26 cellular contexts compared by ENCODE assay signal in genomic region chr1:111894497-111894896, GRCh38.
"Had no signal": no experiment of that assay in that cellular context is flagged by ENCODE, and none has a peak within 500 bp of the region (broad histone marks: within the 10 kb centered on the region; RNA-seq: fewer than 3 reads in every experiment).

No MANE protein-coding gene starts in this region.

- H3K9me3 ChIP-seq: ascending aorta, breast epithelium had no signal

- DNase-seq: activated CD4-positive, alpha-beta memory T cell treated with anti-CD3 and anti-CD28 coated beads for 36 hours; activated CD4-positive, alpha-beta T cell treated with anti-CD3 and anti-CD28 coated beads for 36 hours; activated CD4-positive, alpha-beta T cell treated with anti-CD3 and anti-CD28 coated beads, Interleukin-2, amount 10 ng/mL, durations not matched to agents 24 days and 14 days; activated CD4-positive, CD25-positive, alpha-beta regulatory T cell; activated CD4-positive, CD25-positive, alpha-beta regulatory T cell treated with anti-CD3 and anti-CD28 coated beads, Interleukin-2, amount 50 U/mL, for 72 hours; activated CD8-positive, alpha-beta memory T cell treated with anti-CD3 and anti-CD28 coated beads, Interleukin-2, amount 10 ng/mL, durations not matched to agents 7 days and 5 days; activated CD8-positive, alpha-beta memory T cell treated with anti-CD3 and anti-CD28 coated beads, Interleukin-2, amount 50 U/mL, for 4 hours; activated CD8-positive, alpha-beta T cell treated with anti-CD3 and anti-CD28 coated beads, Interleukin-2, amount 10 ng/mL, durations not matched to agents 7 days and 5 days; activated effector memory CD4-positive, alpha-beta T cell treated with anti-CD3 and anti-CD28 coated beads, Interleukin-2, amount 50 U/mL, for 16 hours; activated naive CD4-positive, alpha-beta T cell treated with anti-CD3 and anti-CD28 coated beads, Interleukin-2, amount 10 ng/mL, durations not matched to agents 7 days and 5 days; activated naive CD8-positive, alpha-beta T cell treated with anti-CD3 and anti-CD28 coated beads, Interleukin-2, amount 10 ng/mL, durations not matched to agents 7 days and 5 days; activated T-cell treated with anti-CD3 and anti-CD28 coated beads, Interleukin-2, amount 50 U/mL, for 1 hour; activated T-cell treated with anti-CD3 and anti-CD28 coated beads, Interleukin-2, amount 50 U/mL, for 48 hours; cortex of kidney; dermis blood vessel endothelial cell; effector CD4-positive, alpha-beta T cell; foreskin fibroblast; hippocampal formation; T-helper 1 cell; T-helper 17 cell; T1000 had no signal

- H3K4me1 ChIP-seq: ascending aorta, breast epithelium had no signal

- H3K36me3 ChIP-seq: ascending aorta, breast epithelium, cardiac muscle cell had no signal

- H3K27ac ChIP-seq: ascending aorta, breast epithelium, cardiac muscle cell, epithelial cell of prostate had no signal

- ATAC-seq: activated CD4-positive, alpha-beta T cell treated with anti-CD3 and anti-CD28 coated beads for 36 hours; activated CD8-positive, alpha-beta memory T cell treated with anti-CD3 and anti-CD28 coated beads, Interleukin-2, amount 10 ng/mL, durations not matched to agents 7 days and 5 days; activated CD8-positive, alpha-beta T cell treated with anti-CD3 and anti-CD28 coated beads, Interleukin-2, amount 10 ng/mL, durations not matched to agents 7 days and 5 days; activated naive CD4-positive, alpha-beta T cell treated with anti-CD3 and anti-CD28 coated beads, Interleukin-2, amount 50 U/mL, for 72 hours; T-helper 17 cell had no signal

- H3K4me3 ChIP-seq: ascending aorta, breast epithelium, cardiac muscle cell had no signal

- H3K27me3 ChIP-seq: ascending aorta, breast epithelium had no signal
